ENCODE assay signal across 12 cellular contexts in the genomic region with DNA sequence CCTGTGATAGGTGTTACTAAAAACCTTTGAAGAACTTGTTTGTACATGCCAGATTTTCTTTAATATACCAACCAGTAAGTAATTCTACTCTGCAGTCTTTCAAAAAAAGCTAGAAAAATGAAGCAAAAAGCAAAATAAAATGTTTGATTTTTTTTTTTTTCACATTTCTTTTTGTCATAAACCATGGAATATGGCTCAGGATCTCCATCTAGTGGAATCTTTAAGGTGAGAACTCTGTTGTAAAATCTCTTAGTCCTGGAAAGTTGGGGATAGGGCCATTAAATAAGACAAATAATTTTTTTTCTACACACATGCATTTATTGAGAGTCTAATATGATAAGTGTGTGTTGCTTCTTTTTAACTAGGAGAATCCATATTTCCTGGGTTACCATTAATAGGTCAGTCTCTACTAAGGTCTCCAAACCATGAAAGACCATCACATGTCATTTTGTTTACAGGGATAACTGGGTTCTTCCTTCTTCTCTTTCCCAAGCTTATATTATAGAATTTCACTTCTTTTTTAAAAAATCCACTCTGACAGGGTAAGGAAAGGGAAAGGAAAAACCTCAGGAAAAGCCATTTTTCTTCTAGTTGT.
A peak's percentile ranks its signal among the peaks of the same experiment; 100 is the strongest.
DNase-seq lines count a peak whose midpoint lies in the region; ATAC-seq, FAIRE-seq and TF ChIP-seq lines count a peak whose summit lies in the region.
"Had no signal": no experiment of that assay in that cellular context is flagged by ENCODE, and none has a peak within 500 bp of the region (broad histone marks: within the 10 kb centered on the region; RNA-seq: fewer than 3 reads in every experiment).

No MANE protein-coding gene starts in this region.

- no peak overlapping the region for H3K4me2 ChIP-seq in OCI-LY1 (ENCODE audit: low read length)
- no peak overlapping the region for H3K4me2 ChIP-seq in fibroblast of lung (ENCODE audit: extremely low read depth, insufficient read depth, low read length)

- no peak overlapping the region for H3K27ac Mint-ChIP-seq in activated CD8-positive, alpha-beta T cell treated with anti-CD3 and anti-CD28 coated beads for 36 hours
- H3K27ac Mint-ChIP-seq in activated CD8-positive, alpha-beta T cell treated with anti-CD3 and anti-CD28 coated beads, Interleukin-2, amount 10 ng/mL, durations not matched to agents 7 days and 5 days = no peak overlapping the region
- no peak overlapping the region for H3K27ac Mint-ChIP-seq in activated T-cell treated with anti-CD3 and anti-CD28 coated beads, Interleukin-2, amount 50 U/mL, for 24 hours
- H3K27ac Mint-ChIP-seq: activated CD4-positive, alpha-beta memory T cell treated with anti-CD3 and anti-CD28 coated beads, Interleukin-2, amount 10 ng/mL, durations not matched to agents 7 days and 5 days had no signal

- no peak overlapping the region for H3K4me3 ChIP-seq in OCI-LY1 (ENCODE audit: low read depth, low read length, poor library complexity, severe bottlenecking)
- no peak overlapping the region for H3K4me3 ChIP-seq in fibroblast of lung (replicated peaks in 1 of 4; ENCODE audit: control extremely low read depth in 1 of 4, insufficient read depth in 1 of 4, low read depth in 3 of 4, low read length in 4 of 4)
- H3K4me3 ChIP-seq in gastrocnemius medialis = no peak overlapping the region
- H3K4me3 ChIP-seq: stomach had no signal

- POLR2A ChIA-PET in activated CD8-positive, alpha-beta T cell treated with anti-CD3 and anti-CD28 coated beads for 36 hours (lab: Charles Lee) = no interaction called here
- POLR2A ChIA-PET in activated CD8-positive, alpha-beta T cell treated with anti-CD3 and anti-CD28 coated beads, Interleukin-2, amount 10 ng/mL, durations not matched to agents 7 days and 5 days (lab: Charles Lee) = no interaction called here

- no peak for ATAC-seq in activated CD8-positive, alpha-beta T cell treated with anti-CD3 and anti-CD28 coated beads for 36 hours
- ATAC-seq in activated CD8-positive, alpha-beta T cell treated with anti-CD3 and anti-CD28 coated beads, Interleukin-2, amount 10 ng/mL, durations not matched to agents 7 days and 5 days = no peak
- ATAC-seq in gastrocnemius medialis = no peak

- FAIRE-seq in H54 (lab: Jason Lieb, UNC) = no peak

- no peak overlapping the region for H3K4me3 Mint-ChIP-seq in activated CD8-positive, alpha-beta T cell treated with anti-CD3 and anti-CD28 coated beads for 36 hours
- H3K4me3 Mint-ChIP-seq in activated CD8-positive, alpha-beta T cell treated with anti-CD3 and anti-CD28 coated beads, Interleukin-2, amount 10 ng/mL, durations not matched to agents 7 days and 5 days = no peak overlapping the region
- no peak overlapping the region for H3K4me3 Mint-ChIP-seq in activated T-cell treated with anti-CD3 and anti-CD28 coated beads, Interleukin-2, amount 50 U/mL, for 24 hours
- H3K4me3 Mint-ChIP-seq: activated CD4-positive, alpha-beta memory T cell treated with anti-CD3 and anti-CD28 coated beads, Interleukin-2, amount 10 ng/mL, durations not matched to agents 7 days and 5 days had no signal

- no peaks in the 10 kb centered on the region for H3K79me2 ChIP-seq in OCI-LY1 (ENCODE audit: insufficient read depth, low read length)
- H3K79me2 ChIP-seq in fibroblast of lung (ENCODE audit: control insufficient read depth, insufficient read depth, low read length) = no peaks in the 10 kb centered on the region

- intact Hi-C loops in activated CD8-positive, alpha-beta T cell treated with anti-CD3 and anti-CD28 coated beads for 36 hours (cut with micrococcal nuclease) = no loop called here
- intact Hi-C loops in gastrocnemius medialis (cut with DNase I; ENCODE audit: low total_unique reads) = no loop called here

- H3K36me3 ChIP-seq in OCI-LY1 (ENCODE audit: insufficient read depth, low read length) = no peaks in the 10 kb centered on the region
- no peaks in the 10 kb centered on the region for H3K36me3 ChIP-seq in fibroblast of lung (ENCODE audit: control insufficient read depth, insufficient read depth, low read length)
- H3K36me3 ChIP-seq in gastrocnemius medialis = no peaks in the 10 kb centered on the region
- H3K36me3 ChIP-seq: stomach had no signal

- H4K20me1 ChIP-seq in OCI-LY1 (ENCODE audit: insufficient read depth, low read length) (no peaks in the 10 kb centered on the region), fibroblast of lung (ENCODE audit: control insufficient read depth, extremely low read depth, insufficient read depth, low read length) (no peaks in the 10 kb centered on the region)

- no peaks in the 10 kb centered on the region for H3K27me3 Mint-ChIP-seq in activated CD8-positive, alpha-beta T cell treated with anti-CD3 and anti-CD28 coated beads for 36 hours
- H3K27me3 Mint-ChIP-seq in activated CD8-positive, alpha-beta T cell treated with anti-CD3 and anti-CD28 coated beads, Interleukin-2, amount 10 ng/mL, durations not matched to agents 7 days and 5 days (ENCODE audit: low read depth) = no peaks in the 10 kb centered on the region
- H3K27me3 Mint-ChIP-seq in activated T-cell treated with anti-CD3 and anti-CD28 coated beads, Interleukin-2, amount 50 U/mL, for 24 hours = no peaks in the 10 kb centered on the region
- H3K27me3 Mint-ChIP-seq: activated CD4-positive, alpha-beta memory T cell treated with anti-CD3 and anti-CD28 coated beads, Interleukin-2, amount 10 ng/mL, durations not matched to agents 7 days and 5 days had no signal

- H3K4me1 Mint-ChIP-seq in activated CD8-positive, alpha-beta T cell treated with anti-CD3 and anti-CD28 coated beads for 36 hours (ENCODE audit: low read depth) = no peaks in the 10 kb centered on the region
- H3K4me1 Mint-ChIP-seq in activated CD8-positive, alpha-beta T cell treated with anti-CD3 and anti-CD28 coated beads, Interleukin-2, amount 10 ng/mL, durations not matched to agents 7 days and 5 days (ENCODE audit: low read depth) = no peaks in the 10 kb centered on the region
- peaks cover 11% of the 10 kb centered on the region for H3K4me1 Mint-ChIP-seq in activated T-cell treated with anti-CD3 and anti-CD28 coated beads, Interleukin-2, amount 50 U/mL, for 24 hours (ENCODE audit: low read depth)
- H3K4me1 Mint-ChIP-seq: activated CD4-positive, alpha-beta memory T cell treated with anti-CD3 and anti-CD28 coated beads, Interleukin-2, amount 10 ng/mL, durations not matched to agents 7 days and 5 days had no signal

- H3K9me3 ChIP-seq in OCI-LY1 (ENCODE audit: low read length) (no peaks in the 10 kb centered on the region), fibroblast of lung (ENCODE audit: control insufficient read depth, insufficient read depth, low read depth, low read length) (no peaks in the 10 kb centered on the region), gastrocnemius medialis (no peaks in the 10 kb centered on the region)
- H3K9me3 ChIP-seq: stomach had no signal

- H3K27ac ChIP-seq in OCI-LY1 (ENCODE audit: low read depth, low read length, poor library complexity, severe bottlenecking) = no peak overlapping the region
- H3K27ac ChIP-seq in fibroblast of lung (ENCODE audit: insufficient read depth, low read length) = no peak overlapping the region
- no peak overlapping the region for H3K27ac ChIP-seq in gastrocnemius medialis
- H3K27ac ChIP-seq: epithelial cell of prostate, stomach had no signal

- in situ Hi-C loops in gastrocnemius medialis (cut with MboI; ENCODE audit: low sequenced_read_pairs in 4 of 4) = no loop called here

- H3K9ac ChIP-seq in OCI-LY1 (ENCODE audit: low read length) = no peak overlapping the region
- no peak overlapping the region for H3K9ac ChIP-seq in fibroblast of lung (ENCODE audit: insufficient read depth, low read length)

- CTCF ChIA-PET in activated CD8-positive, alpha-beta T cell treated with anti-CD3 and anti-CD28 coated beads for 36 hours (lab: Charles Lee) = interaction anchor here (0.6 to 1.5 kb wide), 5 partner anchors 10 to 1705 kb away, joined by 3 to 4 read pairs (median 3); no protein-coding TSS in a partner anchor
- CTCF ChIA-PET in activated CD8-positive, alpha-beta T cell treated with anti-CD3 and anti-CD28 coated beads, Interleukin-2, amount 10 ng/mL, durations not matched to agents 7 days and 5 days (lab: Charles Lee) = no interaction called here

- no peaks in the 10 kb centered on the region for H3K36me3 Mint-ChIP-seq in activated CD8-positive, alpha-beta T cell treated with anti-CD3 and anti-CD28 coated beads for 36 hours (ENCODE audit: low read depth)
- H3K36me3 Mint-ChIP-seq in activated CD8-positive, alpha-beta T cell treated with anti-CD3 and anti-CD28 coated beads, Interleukin-2, amount 10 ng/mL, durations not matched to agents 7 days and 5 days (ENCODE audit: low read depth) = no peaks in the 10 kb centered on the region
- no peaks in the 10 kb centered on the region for H3K36me3 Mint-ChIP-seq in activated T-cell treated with anti-CD3 and anti-CD28 coated beads, Interleukin-2, amount 50 U/mL, for 24 hours (ENCODE audit: low read depth)

- no peak for DNase-seq in activated CD8-positive, alpha-beta T cell treated with anti-CD3 and anti-CD28 coated beads for 36 hours
- DNase-seq in activated CD8-positive, alpha-beta T cell treated with anti-CD3 and anti-CD28 coated beads, Interleukin-2, amount 10 ng/mL, durations not matched to agents 7 days and 5 days = no peak
- peak; percentile 8 to 64 for DNase-seq in fibroblast of lung (ENCODE audit: low read depth in 2 of 2)
- peak; percentile 25 for DNase-seq in stromal cell of bone marrow (ENCODE audit: low read depth)
- DNase-seq in activated T-cell treated with anti-CD3 and anti-CD28 coated beads, Interleukin-2, amount 50 U/mL, for 24 hours = no peak
- no peak for DNase-seq in gastrocnemius medialis
- no peak for DNase-seq in H54 (ENCODE audit: insufficient read length, low spot score)
- DNase-seq: activated CD4-positive, alpha-beta memory T cell treated with anti-CD3 and anti-CD28 coated beads, Interleukin-2, amount 10 ng/mL, durations not matched to agents 7 days and 5 days; MM.1S; stomach had no signal

- no peaks in the 10 kb centered on the region for H3K9me2 ChIP-seq in OCI-LY1 (ENCODE audit: low read depth, low read length)

- H3K27me3 ChIP-seq in OCI-LY1 (ENCODE audit: insufficient read depth, low read length) (no peaks in the 10 kb centered on the region), fibroblast of lung (ENCODE audit: control insufficient read depth, insufficient read depth, low read length) (no peaks in the 10 kb centered on the region), gastrocnemius medialis (no peaks in the 10 kb centered on the region)
- H3K27me3 ChIP-seq: stomach had no signal

- H3F3A ChIP-seq in OCI-LY1 (ENCODE audit: insufficient read depth, low read length) = no peaks in the 10 kb centered on the region

- H2AFZ ChIP-seq in OCI-LY1 (ENCODE audit: low read length) = no peak overlapping the region
- H2AFZ ChIP-seq in fibroblast of lung (ENCODE audit: low read length) = no peak overlapping the region

- H3K9me3 Mint-ChIP-seq in activated CD8-positive, alpha-beta T cell treated with anti-CD3 and anti-CD28 coated beads for 36 hours = no peaks in the 10 kb centered on the region
- H3K9me3 Mint-ChIP-seq in activated CD8-positive, alpha-beta T cell treated with anti-CD3 and anti-CD28 coated beads, Interleukin-2, amount 10 ng/mL, durations not matched to agents 7 days and 5 days (ENCODE audit: insufficient read depth) = no peaks in the 10 kb centered on the region
- peaks cover 2% of the 10 kb centered on the region for H3K9me3 Mint-ChIP-seq in activated T-cell treated with anti-CD3 and anti-CD28 coated beads, Interleukin-2, amount 50 U/mL, for 24 hours

- TF ChIP-seq CTCF in activated CD8-positive, alpha-beta T cell treated with anti-CD3 and anti-CD28 coated beads for 36 hours (IDR thresholded peaks at IDR 0.05) = peak; percentile 36
- peak; percentile 42 for TF ChIP-seq CTCF in OCI-LY1 (IDR thresholded peaks at IDR 0.05; ENCODE audit: low read length)
- TF ChIP-seq CTCF in fibroblast of lung (conservative IDR thresholded peaks at IDR 0.05 in 1 of 2, IDR thresholded peaks at IDR 0.05 in 1 of 2; ENCODE audit: low read depth in 1 of 2, low read length in 2 of 2) = peak; percentile 39 to 51
- no peak for TF ChIP-seq CTCF in gastrocnemius medialis (IDR thresholded peaks at IDR 0.05 in 4 of 5, conservative IDR thresholded peaks at IDR 0.05 in 1 of 5)

- H3K4me1 ChIP-seq in OCI-LY1 (ENCODE audit: insufficient read depth, low read length, severe bottlenecking) = no peaks in the 10 kb centered on the region
- no peaks in the 10 kb centered on the region for H3K4me1 ChIP-seq in fibroblast of lung (ENCODE audit: control insufficient read depth, extremely low read depth, insufficient read depth, low read length)
- no peaks in the 10 kb centered on the region for H3K4me1 ChIP-seq in gastrocnemius medialis
- H3K4me1 ChIP-seq: stomach had no signal

- no peak for TF ChIP-seq POLR2A in gastrocnemius medialis (IDR thresholded peaks at IDR 0.05)
- no peak for TF ChIP-seq POLR2A in H54 (IDR thresholded peaks at IDR 0.05; ENCODE audit: low read depth, low read length)

Comparison
In these comparisons a context has a peak if more than half of its experiments do, and no peak if none do; other contexts are left out.
1. DNase-seq: peak in fibroblast of lung (2 of 2) and stromal cell of bone marrow (single experiment); none in activated CD8-positive, alpha-beta T cell treated with anti-CD3 and anti-CD28 coated beads for 36 hours (single experiment), activated CD8-positive, alpha-beta T cell treated with anti-CD3 and anti-CD28 coated beads, Interleukin-2, amount 10 ng/mL, durations not matched to agents 7 days and 5 days (single experiment), activated T-cell treated with anti-CD3 and anti-CD28 coated beads, Interleukin-2, amount 50 U/mL, for 24 hours (single experiment), gastrocnemius medialis (0 of 2) and H54 (single experiment).
2. CTCF ChIP-seq: peak in activated CD8-positive, alpha-beta T cell treated with anti-CD3 and anti-CD28 coated beads for 36 hours (single experiment), OCI-LY1 (single experiment) and fibroblast of lung (2 of 2); none in gastrocnemius medialis (0 of 5).